ENCODE assay signal across 21 cellular contexts in the genomic region with DNA sequence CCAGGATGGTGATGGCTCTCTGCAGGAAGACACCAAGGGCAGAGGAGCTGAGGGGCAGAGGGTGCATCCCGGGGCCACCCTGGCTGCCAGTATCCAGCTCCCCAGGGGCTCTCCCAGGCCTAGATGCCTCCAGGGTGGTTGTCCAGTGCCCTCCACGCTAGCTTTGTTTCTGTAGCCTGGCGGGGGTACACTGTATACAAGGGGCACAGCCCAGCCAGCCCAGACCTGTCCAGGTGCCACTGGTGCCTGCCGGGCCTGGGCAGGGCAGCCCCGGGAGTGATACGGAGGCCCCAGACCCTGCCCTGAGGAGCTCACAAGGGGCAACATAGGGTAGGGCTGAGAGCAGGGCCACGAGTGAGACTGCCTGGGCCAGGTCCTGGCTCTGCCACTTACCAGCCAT.
"Had no signal": no experiment of that assay in that cellular context is flagged by ENCODE, and none has a peak within 500 bp of the region (broad histone marks: within the 10 kb centered on the region; RNA-seq: fewer than 3 reads in every experiment).

No MANE protein-coding gene starts in this region.

- DNase-seq: heart right ventricle; islet precursor cell; left ventricle myocardium inferior; naive thymus-derived CD8-positive, alpha-beta T cell; nucleus accumbens; psoas muscle; right lobe of liver; stimulated activated CD4-positive, alpha-beta T cell treated with anti-CD3 and anti-CD28 coated beads, Interleukin-1b, Interleukin-23, amount 100 ng/mL, for 48 hours; stimulated activated CD4-positive, alpha-beta T cell treated with anti-CD3 and anti-CD28 coated beads, Interleukin-2, amount 100 ng/mL, for 48 hours; stimulated activated CD4-positive, alpha-beta T cell treated with anti-CD3 and anti-CD28 coated beads, Interleukin-4, amount 100 ng/mL, for 4 hours; stimulated activated CD8-positive, alpha-beta memory T cell treated with anti-CD3 and anti-CD28 coated beads, Interleukin-4, amount 100 ng/mL, for 48 hours; stimulated activated naive CD4-positive, alpha-beta T cell treated with Interleukin-2 at 50 U/mL for 16 hours; stimulated activated naive CD8-positive, alpha-beta T cell treated with anti-CD3 and anti-CD28 coated beads, Interleukin-15, amount 100 ng/mL, for 72 hours; substantia nigra; transverse colon had no signal

- H3K4me1 ChIP-seq: left ventricle myocardium inferior, parathyroid adenoma, psoas muscle, right lobe of liver, transverse colon, upper lobe of left lung had no signal

- H3K9me3 ChIP-seq: heart right ventricle, left ventricle myocardium inferior, psoas muscle, right lobe of liver, transverse colon, upper lobe of left lung had no signal

- H3K27me3 Mint-ChIP-seq: naive thymus-derived CD8-positive, alpha-beta T cell; stimulated activated memory B cell treated with anti-CD40 and anti-IgM and Interleukin-4, amounts not matched to agents 10 μg/mL and 1 μg/mL and 100 μg/mL, for 72 hours; stimulated activated naive CD8-positive, alpha-beta T cell treated with anti-CD3 and anti-CD28 coated beads, Interleukin-15, amount 100 ng/mL, for 72 hours had no signal

- H3K9me3 Mint-ChIP-seq: naive thymus-derived CD8-positive, alpha-beta T cell; stimulated activated memory B cell treated with anti-CD40 and anti-IgM and Interleukin-4, amounts not matched to agents 10 μg/mL and 1 μg/mL and 100 μg/mL, for 72 hours; stimulated activated naive CD8-positive, alpha-beta T cell treated with anti-CD3 and anti-CD28 coated beads, Interleukin-15, amount 100 ng/mL, for 72 hours had no signal

- H3K27me3 ChIP-seq: heart right ventricle, hepatocyte, right lobe of liver, transverse colon, upper lobe of left lung had no signal

- H3K27ac Mint-ChIP-seq: naive thymus-derived CD8-positive, alpha-beta T cell; stimulated activated memory B cell treated with anti-CD40 and anti-IgM and Interleukin-4, amounts not matched to agents 10 μg/mL and 1 μg/mL and 100 μg/mL, for 72 hours had no signal

- H3K9ac ChIP-seq: parathyroid adenoma had no signal

- ATAC-seq: naive thymus-derived CD8-positive, alpha-beta T cell; psoas muscle; stimulated activated naive CD8-positive, alpha-beta T cell treated with anti-CD3 and anti-CD28 coated beads, Interleukin-15, amount 100 ng/mL, for 72 hours had no signal

- H3K4me3 Mint-ChIP-seq: naive thymus-derived CD8-positive, alpha-beta T cell; stimulated activated memory B cell treated with anti-CD40 and anti-IgM and Interleukin-4, amounts not matched to agents 10 μg/mL and 1 μg/mL and 100 μg/mL, for 72 hours; stimulated activated naive CD8-positive, alpha-beta T cell treated with anti-CD3 and anti-CD28 coated beads, Interleukin-15, amount 100 ng/mL, for 72 hours had no signal

- H3K4me1 Mint-ChIP-seq: stimulated activated memory B cell treated with anti-CD40 and anti-IgM and Interleukin-4, amounts not matched to agents 10 μg/mL and 1 μg/mL and 100 μg/mL, for 72 hours; stimulated activated naive CD8-positive, alpha-beta T cell treated with anti-CD3 and anti-CD28 coated beads, Interleukin-15, amount 100 ng/mL, for 72 hours had no signal

- H3K4me2 ChIP-seq: hepatocyte, smooth muscle cell had no signal

- H2AFZ ChIP-seq: hepatocyte, parathyroid adenoma had no signal

- H3K4me3 ChIP-seq: heart right ventricle, hepatocyte, left ventricle myocardium inferior, lung, psoas muscle, right lobe of liver, smooth muscle cell, transverse colon, upper lobe of left lung had no signal

- H3K27ac ChIP-seq: heart right ventricle, hepatocyte, left ventricle myocardium inferior, parathyroid adenoma, psoas muscle, right lobe of liver, transverse colon, upper lobe of left lung had no signal
